ENCODE assay signal across 18 cellular contexts in the genomic region with DNA sequence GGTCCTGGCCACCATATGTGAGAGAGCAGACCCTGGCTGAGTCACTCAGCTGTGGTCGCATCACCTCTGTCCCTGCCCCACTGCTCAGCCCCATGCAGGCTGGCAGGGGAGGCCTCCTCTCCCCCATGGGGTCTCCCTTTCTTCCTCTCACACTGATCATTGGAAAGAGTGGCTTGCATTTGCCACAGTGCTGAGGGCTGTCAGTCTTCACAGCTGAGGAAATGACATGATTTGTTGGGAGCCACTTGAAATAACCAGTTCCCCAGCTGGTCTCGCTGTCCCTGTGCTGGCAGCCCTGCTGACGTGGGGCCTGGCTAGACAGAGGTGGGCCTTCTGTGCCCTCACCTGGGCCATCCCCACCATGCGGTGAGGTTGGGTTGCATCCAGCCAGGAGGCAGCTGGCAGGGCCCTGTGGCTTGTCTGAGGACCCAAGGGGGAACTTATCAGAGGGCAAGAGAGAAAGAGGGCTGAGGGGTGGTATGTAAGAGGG. TPM values are rescaled to one million over a fixed set of nuclear protein-coding genes. Genes with fewer than 3 reads are reported as not detected.
DNase-seq lines count a peak whose midpoint lies in the region; ATAC-seq and TF ChIP-seq lines count a peak whose summit lies in the region.
"Had no signal": no experiment of that assay in that cellular context is flagged by ENCODE, and none has a peak within 500 bp of the region (broad histone marks: within the 10 kb centered on the region; RNA-seq: fewer than 3 reads in every experiment).

No MANE protein-coding gene starts in this region.

- peaks cover 23% of the 10 kb centered on the region for H3K4me1 Mint-ChIP-seq in Calu3 (ENCODE audit: low read depth, unreplicated experiment)
- H3K4me1 Mint-ChIP-seq in stimulated activated memory B cell treated with anti-CD40 and anti-IgM and Interleukin-4, amounts not matched to agents 10 μg/mL and 1 μg/mL and 100 μg/mL, for 72 hours: peaks cover 7% of the 10 kb centered on the region
- H3K4me1 Mint-ChIP-seq in activated CD4-positive, alpha-beta T cell treated with anti-CD3 and anti-CD28 coated beads for 36 hours: no peaks in the 10 kb centered on the region
- H3K4me1 Mint-ChIP-seq: CD4-positive, alpha-beta memory T cell had no signal

- H3K27ac Mint-ChIP-seq in Calu3 (ENCODE audit: unreplicated experiment): peak overlapping the region; percentile 61
- no peak overlapping the region for H3K27ac Mint-ChIP-seq in stimulated activated memory B cell treated with anti-CD40 and anti-IgM and Interleukin-4, amounts not matched to agents 10 μg/mL and 1 μg/mL and 100 μg/mL, for 72 hours
- no peak overlapping the region for H3K27ac Mint-ChIP-seq in activated CD4-positive, alpha-beta T cell treated with anti-CD3 and anti-CD28 coated beads for 36 hours
- H3K27ac Mint-ChIP-seq: CD4-positive, alpha-beta memory T cell had no signal

- DNase-seq in Calu3: no peak
- DNase-seq in PC-9: peak in 1 of 2 experiments; percentile 50
- DNase-seq in lower lobe of right lung: no peak
- no peak for DNase-seq in DMS153 (lab: John Stamatoyannopoulos, UW)
- DNase-seq in NCI-H1048 (lab: John Stamatoyannopoulos, UW): no peak
- no peak for DNase-seq in SK-N-DZ (ENCODE audit: low spot score)
- no peak for DNase-seq in activated CD4-positive, alpha-beta T cell treated with anti-CD3 and anti-CD28 coated beads for 36 hours
- DNase-seq: CD4-positive, alpha-beta memory T cell; left cardiac atrium; NCI-H2081 treated with DMSO at 0.1 percent for 48 hours; stimulated activated CD4-positive, alpha-beta T cell treated with anti-CD3 and anti-CD28 coated beads, Interleukin-12 subunit alpha, Interleukin-12 subunit beta, amount 100 ng/mL, for 4 hours had no signal

- H3K4me2 ChIP-seq in PC-9: peak overlapping the region; percentile 39

- no peaks in the 10 kb centered on the region for H4K20me1 ChIP-seq in PC-9 (ENCODE audit: insufficient read depth)

- no peaks in the 10 kb centered on the region for H3K9me3 ChIP-seq in PC-9 (ENCODE audit: insufficient read depth, low read depth)
- H3K9me3 ChIP-seq in lower lobe of right lung: no peaks in the 10 kb centered on the region
- H3K9me3 ChIP-seq: heart left ventricle, uterus had no signal

- intact Hi-C loops in Calu3 (cut with micrococcal nuclease; ENCODE audit: unreplicated experiment): no loop called here
- intact Hi-C loops in PC-9 (cut with micrococcal nuclease; ENCODE audit: unreplicated experiment): no loop called here
- intact Hi-C loops in lower lobe of right lung (cut with DNase I): no loop called here
- intact Hi-C loops in activated CD4-positive, alpha-beta T cell treated with anti-CD3 and anti-CD28 coated beads for 36 hours (cut with DNase I, micrococcal nuclease): no loop called here

- H3K27ac ChIP-seq in PC-9 (peak overlapping the region; percentile 46), lower lobe of right lung (peak overlapping the region; percentile 7)
- H3K27ac ChIP-seq: heart left ventricle, HL-60, uterus had no signal

- H3K9me3 Mint-ChIP-seq in Calu3 (ENCODE audit: low read depth, unreplicated experiment): no peaks in the 10 kb centered on the region
- peaks cover 4% of the 10 kb centered on the region for H3K9me3 Mint-ChIP-seq in stimulated activated memory B cell treated with anti-CD40 and anti-IgM and Interleukin-4, amounts not matched to agents 10 μg/mL and 1 μg/mL and 100 μg/mL, for 72 hours
- H3K9me3 Mint-ChIP-seq in activated CD4-positive, alpha-beta T cell treated with anti-CD3 and anti-CD28 coated beads for 36 hours (ENCODE audit: low read depth): no peaks in the 10 kb centered on the region

- CTCF ChIA-PET in Calu3 (lab: Charles Lee): interaction anchor here (1.3 kb wide), 1 partner anchor 12 kb away, joined by 5 read pairs; no protein-coding TSS in a partner anchor
- CTCF ChIA-PET in PC-9 (lab: Charles Lee): no interaction called here
- CTCF ChIA-PET in activated CD4-positive, alpha-beta T cell treated with anti-CD3 and anti-CD28 coated beads for 36 hours (lab: Charles Lee): interaction anchor here (1.7 kb wide), 1 partner anchor 9 kb away, joined by 4 read pairs; no protein-coding TSS in a partner anchor

- H3K36me3 Mint-ChIP-seq in Calu3 (ENCODE audit: insufficient read depth, unreplicated experiment): peaks cover 11% of the 10 kb centered on the region
- peaks cover 6% of the 10 kb centered on the region for H3K36me3 Mint-ChIP-seq in stimulated activated memory B cell treated with anti-CD40 and anti-IgM and Interleukin-4, amounts not matched to agents 10 μg/mL and 1 μg/mL and 100 μg/mL, for 72 hours
- H3K36me3 Mint-ChIP-seq in activated CD4-positive, alpha-beta T cell treated with anti-CD3 and anti-CD28 coated beads for 36 hours (ENCODE audit: low read depth): no peaks in the 10 kb centered on the region
- H3K36me3 Mint-ChIP-seq: activated naive CD4-positive, alpha-beta T cell treated with anti-CD3 and anti-CD28 coated beads, Interleukin-2, amount 50 U/mL, for 72 hours; CD4-positive, alpha-beta memory T cell had no signal

- H3K27me3 ChIP-seq in PC-9 (ENCODE audit: insufficient read depth, low read depth) (peaks cover 43% of the 10 kb centered on the region), lower lobe of right lung (ENCODE audit: low read depth) (no peaks in the 10 kb centered on the region)
- H3K27me3 ChIP-seq: heart left ventricle, uterus had no signal

- ATAC-seq in lower lobe of right lung: peak; percentile 32 to 65
- ATAC-seq in stimulated activated memory B cell treated with anti-CD40 and anti-IgM and Interleukin-4, amounts not matched to agents 10 μg/mL and 1 μg/mL and 100 μg/mL, for 72 hours: peak; percentile 31
- ATAC-seq in activated CD4-positive, alpha-beta T cell treated with anti-CD3 and anti-CD28 coated beads for 36 hours: no peak
- ATAC-seq: activated naive CD4-positive, alpha-beta T cell treated with anti-CD3 and anti-CD28 coated beads, Interleukin-2, amount 50 U/mL, for 72 hours; SK-N-SH treated with all-trans-retinoic acid at 6 μM for 48 hours; WTC11 had no signal

- H3K4me3 ChIP-seq in PC-9 (no peak overlapping the region), lower lobe of right lung (no peak overlapping the region)
- H3K4me3 ChIP-seq: heart left ventricle, uterus had no signal

- BruUV-seq in Calu3 (replicated peaks; lab: Mats Ljungman, UMichigan): no TSS peak
- BruUV-seq in PC-9 (replicated peaks; lab: Mats Ljungman, UMichigan): no TSS peak

- H2AFZ ChIP-seq in PC-9: no peak overlapping the region

- no peaks in the 10 kb centered on the region for H3K36me3 ChIP-seq in PC-9 (ENCODE audit: low read depth)
- H3K36me3 ChIP-seq in lower lobe of right lung: no peaks in the 10 kb centered on the region
- H3K36me3 ChIP-seq: heart left ventricle, uterus had no signal

- H3K79me2 ChIP-seq in PC-9 (ENCODE audit: low read depth): no peaks in the 10 kb centered on the region

- H3K27me3 Mint-ChIP-seq in Calu3 (ENCODE audit: unreplicated experiment): peaks cover 49% of the 10 kb centered on the region
- peaks cover 69% of the 10 kb centered on the region for H3K27me3 Mint-ChIP-seq in stimulated activated memory B cell treated with anti-CD40 and anti-IgM and Interleukin-4, amounts not matched to agents 10 μg/mL and 1 μg/mL and 100 μg/mL, for 72 hours
- H3K27me3 Mint-ChIP-seq in activated CD4-positive, alpha-beta T cell treated with anti-CD3 and anti-CD28 coated beads for 36 hours: no peaks in the 10 kb centered on the region

- peaks cover 37% of the 10 kb centered on the region for H3F3A ChIP-seq in PC-9 (ENCODE audit: insufficient read depth, low read depth)

- H3K4me1 ChIP-seq in PC-9 (replicated peaks; ENCODE audit: insufficient read depth) (peaks cover 47% of the 10 kb centered on the region), lower lobe of right lung (peaks cover 22% of the 10 kb centered on the region)
- H3K4me1 ChIP-seq: uterus had no signal

- H3K4me3 Mint-ChIP-seq in Calu3 (ENCODE audit: low read depth, unreplicated experiment): no peak overlapping the region
- H3K4me3 Mint-ChIP-seq in stimulated activated memory B cell treated with anti-CD40 and anti-IgM and Interleukin-4, amounts not matched to agents 10 μg/mL and 1 μg/mL and 100 μg/mL, for 72 hours: no peak overlapping the region
- H3K4me3 Mint-ChIP-seq in activated CD4-positive, alpha-beta T cell treated with anti-CD3 and anti-CD28 coated beads for 36 hours: no peak overlapping the region
- H3K4me3 Mint-ChIP-seq: CD4-positive, alpha-beta memory T cell; WTC11 had no signal

- H3K9me2 ChIP-seq in PC-9 (ENCODE audit: insufficient read depth): no peaks in the 10 kb centered on the region

- POLR2A ChIA-PET in PC-9 (lab: Charles Lee; ENCODE audit: unreplicated experiment): interaction anchor here (0.6 kb wide), 1 partner anchor 16 kb away, joined by 7 read pairs; no protein-coding TSS in a partner anchor
- POLR2A ChIA-PET in activated CD4-positive, alpha-beta T cell treated with anti-CD3 and anti-CD28 coated beads for 36 hours (lab: Charles Lee): no interaction called here

- TF ChIP-seq CTCF in Calu3 (IDR thresholded peaks at IDR 0.05; ENCODE audit: unreplicated experiment): no peak
- TF ChIP-seq CTCF in PC-9 (conservative IDR thresholded peaks at IDR 0.05): no peak
- no peak for TF ChIP-seq CTCF in lower lobe of right lung (IDR thresholded peaks at IDR 0.05)

RNA-seq across cellular contexts. Expression of a gene that starts 30.1 kb away (rescaled TPM):
- total RNA-seq in Calu3 (2022) (12.3 and 12.7 TPM in 2 replicates), PC-9 (2021) (14.6 and 15.8 TPM in 2 replicates), lower lobe of right lung (14.5 TPM)
- polyA plus RNA-seq in SK-N-DZ (2014; cell fraction: cytosol; rRNA removed): 24.2 and 33.6 TPM in 2 replicates
- 15.3 and 19.8 TPM in 2 replicates for polyA plus RNA-seq in SK-N-DZ (2014; cell fraction: nucleus; rRNA removed)
- 10 to 100 TPM; 12.2 to 14.3 TPM for total RNA-seq in activated CD4-positive, alpha-beta T cell treated with anti-CD3 and anti-CD28 coated beads for 36 hours

RNA-seq across cellular contexts. Expression of a gene that starts 49.5 kb away (rescaled TPM):
- total RNA-seq in Calu3 (2022) (not detected in 2 replicates), PC-9 (2021) (1.0 and 1.2 TPM in 2 replicates), lower lobe of right lung (24.6 TPM)
- polyA plus RNA-seq in SK-N-DZ (2014; cell fraction: cytosol; rRNA removed): 0.24 and 0.74 TPM in 2 replicates
- 0.58 and 2.5 TPM in 2 replicates for polyA plus RNA-seq in SK-N-DZ (2014; cell fraction: nucleus; rRNA removed)
- total RNA-seq in activated CD4-positive, alpha-beta T cell treated with anti-CD3 and anti-CD28 coated beads for 36 hours: under 1 TPM; 0.18 to 0.21 TPM

Comparison
In these comparisons a context has a peak if more than half of its experiments do, and no peak if none do; other contexts are left out.
1. RNA of a gene that starts 49.5 kb away (total RNA-seq): 24.6 TPM in lower lobe of right lung (single experiment); 1.0 to 1.2 TPM in PC-9, 0.18 to 0.21 TPM in activated CD4-positive, alpha-beta T cell treated with anti-CD3 and anti-CD28 coated beads for 36 hours and not detected in Calu3; every median in the first group is over 10 times any median in the second.